Comparison of ENCODE assay signal across 13 cellular contexts in the genomic region with DNA sequence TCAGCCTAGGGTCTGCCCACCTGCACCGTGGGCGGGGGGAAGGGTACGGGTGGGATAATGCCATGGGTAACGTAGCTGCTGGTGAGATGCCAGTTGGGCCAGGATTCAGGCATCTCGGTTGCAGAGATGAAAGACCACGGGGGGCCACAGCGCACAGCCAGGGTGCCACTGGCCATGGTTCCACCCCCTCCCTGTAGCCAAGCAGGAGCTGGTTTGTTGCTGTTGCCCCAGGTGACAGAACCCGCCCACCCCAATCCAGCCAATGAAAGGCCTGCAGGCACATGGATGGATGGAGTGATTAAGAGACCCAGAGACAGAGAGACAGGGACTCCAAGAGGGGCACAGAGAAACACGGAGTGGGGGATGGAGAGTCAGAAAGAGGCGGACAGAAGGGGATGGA. TPM values are rescaled to one million over a fixed set of nuclear protein-coding genes. Genes with fewer than 3 reads are reported as not detected.
DNase-seq lines count a peak whose midpoint lies in the region; ATAC-seq and TF ChIP-seq lines count a peak whose summit lies in the region.
"Had no signal": no experiment of that assay in that cellular context is flagged by ENCODE, and none has a peak within 500 bp of the region (broad histone marks: within the 10 kb centered on the region; RNA-seq: fewer than 3 reads in every experiment).

No MANE protein-coding gene starts in this region.

- DNase-seq in stimulated activated CD4-positive, alpha-beta T cell treated with anti-CD3 and anti-CD28 coated beads, Interleukin-12 subunit alpha, Interleukin-12 subunit beta, amount 100 ng/mL, for 48 hours (ENCODE audit: low read depth in 2 of 3, low spot score in 1 of 3): peak in 2 of 3 donors; percentile 24 to 31
- no peak for DNase-seq in stimulated activated CD4-positive, alpha-beta T cell treated with anti-CD3 and anti-CD28 coated beads, Interleukin-12 subunit alpha, Interleukin-12 subunit beta, amount 100 ng/mL, for 4 hours
- DNase-seq in NCI-H69 (lab: John Stamatoyannopoulos, UW) (peak; percentile 23), fibroblast of the aortic adventitia (ENCODE audit: low read depth) (peak; percentile 31), UCSD-AML1 (lab: John Stamatoyannopoulos, UW; ENCODE audit: unreplicated experiment) (no peak)
- DNase-seq: DMS79, NCI-H1436 had no signal

- ATAC-seq in HG03432 (IDR thresholded peaks at IDR 0.05; ENCODE audit: unreplicated experiment) (no peak), HG02588 (IDR thresholded peaks at IDR 0.05; ENCODE audit: unreplicated experiment) (no peak), HG02623 (IDR thresholded peaks at IDR 0.05; ENCODE audit: unreplicated experiment) (no peak)

- no peak for TF ChIP-seq CTCF in fibroblast of the aortic adventitia (IDR thresholded peaks at IDR 0.05; ENCODE audit: insufficient read depth, low read length)

- no peak overlapping the region for H3K4me3 ChIP-seq in fibroblast of the aortic adventitia (ENCODE audit: low read depth, low read length)

RNA-seq across cellular contexts. Expression of gene CGB7, which starts 1.0 kb away (rescaled TPM):
- total RNA-seq in fibroblast of the aortic adventitia (ENCODE audit: low replicate concordance): 0.09 TPM in 1 of 2 replicates, not detected in the other
- total RNA-seq: liver, sciatic nerve had no signal

RNA-seq across cellular contexts. Expression of gene NTF4, which starts 6.0 kb away (rescaled TPM):
- total RNA-seq in fibroblast of the aortic adventitia (ENCODE audit: low replicate concordance): not detected in 2 replicates
- total RNA-seq: fibroblast of lung, liver, sciatic nerve had no signal

RNA-seq across cellular contexts. Expression of gene CGB8, which starts 9.7 kb away (rescaled TPM):
- not detected in 2 replicates for total RNA-seq in fibroblast of the aortic adventitia (ENCODE audit: low replicate concordance)
- total RNA-seq: fibroblast of lung, liver, sciatic nerve had no signal

RNA-seq across cellular contexts. Expression of gene KCNA7, which starts 13.9 kb away (rescaled TPM):
- not detected in 2 replicates for total RNA-seq in fibroblast of the aortic adventitia (ENCODE audit: low replicate concordance)
- total RNA-seq: fibroblast of lung, liver, sciatic nerve had no signal

RNA-seq across cellular contexts. Expression of gene CGB5, which starts 14.9 kb away (rescaled TPM):
- total RNA-seq in fibroblast of the aortic adventitia (ENCODE audit: low replicate concordance): not detected in 2 replicates
- total RNA-seq: fibroblast of lung, liver, sciatic nerve had no signal

Comparison
In these comparisons a context has a peak if more than half of its experiments do, and no peak if none do; other contexts are left out.
1. DNase-seq: peak in stimulated activated CD4-positive, alpha-beta T cell treated with anti-CD3 and anti-CD28 coated beads, Interleukin-12 subunit alpha, Interleukin-12 subunit beta, amount 100 ng/mL, for 48 hours (2 of 3), NCI-H69 (single experiment) and fibroblast of the aortic adventitia (single experiment); none in stimulated activated CD4-positive, alpha-beta T cell treated with anti-CD3 and anti-CD28 coated beads, Interleukin-12 subunit alpha, Interleukin-12 subunit beta, amount 100 ng/mL, for 4 hours (single experiment) and UCSD-AML1 (single experiment).